30 cellular contexts compared by ENCODE assay signal in the genomic region with DNA sequence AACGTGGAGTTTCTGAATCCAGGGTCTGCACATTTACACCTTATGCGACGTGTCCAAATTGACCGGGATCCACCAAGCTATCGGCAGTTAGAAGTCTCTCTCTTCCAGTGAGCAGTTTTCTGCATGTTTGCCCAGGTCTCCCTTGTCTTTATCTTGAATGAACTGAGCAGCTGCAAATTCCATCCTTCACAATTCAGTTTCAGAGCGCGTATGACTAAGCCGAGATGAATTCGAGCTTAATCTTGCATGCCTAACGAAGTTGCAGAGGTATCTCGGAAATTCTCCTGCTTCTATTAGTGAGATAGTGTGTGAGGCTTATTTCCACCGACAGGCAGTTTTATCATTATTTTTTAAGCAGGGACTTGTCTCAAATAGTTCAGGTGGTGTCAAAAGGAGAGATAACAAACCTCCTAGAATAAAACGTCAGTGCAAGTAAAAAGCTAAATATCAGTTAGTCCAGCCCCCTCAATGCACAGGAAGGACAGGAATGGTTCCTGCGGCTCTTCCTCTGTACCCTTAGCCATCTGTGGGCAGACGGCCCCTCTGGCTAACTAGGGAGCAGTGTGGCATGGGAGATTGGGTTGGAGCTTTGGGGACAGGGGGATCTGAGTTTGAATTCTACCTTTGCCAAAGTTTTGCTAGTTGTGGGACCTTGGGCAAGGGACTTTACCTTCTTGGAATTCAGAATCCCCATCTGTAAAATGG.
A peak's percentile ranks its signal among the peaks of the same experiment; 100 is the strongest.
DNase-seq lines count a peak whose midpoint lies in the region; ATAC-seq and TF ChIP-seq lines count a peak whose summit lies in the region.
"Had no signal": no experiment of that assay in that cellular context is flagged by ENCODE, and none has a peak within 500 bp of the region (broad histone marks: within the 10 kb centered on the region; RNA-seq: fewer than 3 reads in every experiment).

No MANE protein-coding gene starts in this region.

- H3K36me3 ChIP-seq in neural progenitor cell = no peaks in the 10 kb centered on the region
- H3K36me3 ChIP-seq: gastroesophageal sphincter, neutrophil, tibial nerve had no signal

- H3K27me3 ChIP-seq in neural progenitor cell = no peaks in the 10 kb centered on the region
- H3K27me3 ChIP-seq: neutrophil, tibial nerve had no signal

- peaks cover 12% of the 10 kb centered on the region for H3K4me1 Mint-ChIP-seq in neural progenitor cell
- H3K4me1 Mint-ChIP-seq: activated B cell treated with CpG ODN at 0.5 μM for 24 hours; activated naive CD8-positive, alpha-beta T cell treated with anti-CD3 and anti-CD28 coated beads for 36 hours; CD14-positive monocyte had no signal

- no peak for TF ChIP-seq CTCF in neural progenitor cell (IDR thresholded peaks at IDR 0.05)

- no peak overlapping the region for H3K27ac ChIP-seq in neural progenitor cell
- H3K27ac ChIP-seq: 22Rv1, gastroesophageal sphincter, GM23248, neutrophil, RWPE1, tibial nerve had no signal

- ATAC-seq in HG03159 (IDR thresholded peaks at IDR 0.05; ENCODE audit: unreplicated experiment) = no peak
- ATAC-seq: gastroesophageal sphincter, K562, left lobe of liver had no signal

- H3K36me3 Mint-ChIP-seq in neural progenitor cell = no peaks in the 10 kb centered on the region
- H3K36me3 Mint-ChIP-seq: activated naive CD8-positive, alpha-beta T cell treated with anti-CD3 and anti-CD28 coated beads for 36 hours; CD14-positive monocyte had no signal

- no peak overlapping the region for H3K9ac ChIP-seq in neural progenitor cell
- H3K9ac ChIP-seq: GM23248 had no signal

- no peak overlapping the region for H2AFZ ChIP-seq in neural progenitor cell (replicated peaks)
- H2AFZ ChIP-seq: GM23248 had no signal

- H4K20me1 ChIP-seq in neural progenitor cell (ENCODE audit: low read depth) = no peaks in the 10 kb centered on the region

- peaks cover 4% of the 10 kb centered on the region for H3K4me1 ChIP-seq in neural progenitor cell
- H3K4me1 ChIP-seq: gastroesophageal sphincter, tibial nerve had no signal

- no peak overlapping the region for H3K27ac Mint-ChIP-seq in neural progenitor cell
- H3K27ac Mint-ChIP-seq: activated B cell treated with CpG ODN at 0.5 μM for 24 hours; activated naive CD8-positive, alpha-beta T cell treated with anti-CD3 and anti-CD28 coated beads for 36 hours; activated T-cell treated with anti-CD3 and anti-CD28 coated beads, Interleukin-2, amount 50 U/mL, for 24 hours; CD14-positive monocyte; progenitor cell of endocrine pancreas had no signal

- H3K4me2 ChIP-seq in neural progenitor cell = no peak overlapping the region

- no peak overlapping the region for H3K4me3 Mint-ChIP-seq in neural progenitor cell
- H3K4me3 Mint-ChIP-seq: activated B cell treated with CpG ODN at 0.5 μM for 24 hours; activated naive CD8-positive, alpha-beta T cell treated with anti-CD3 and anti-CD28 coated beads for 36 hours; activated T-cell treated with anti-CD3 and anti-CD28 coated beads, Interleukin-2, amount 50 U/mL, for 24 hours; CD14-positive monocyte had no signal

- H3K79me2 ChIP-seq in neural progenitor cell (ENCODE audit: low read depth) = no peaks in the 10 kb centered on the region

- peaks cover 7% of the 10 kb centered on the region for H3K27me3 Mint-ChIP-seq in neural progenitor cell (ENCODE audit: insufficient read depth, low read depth)
- H3K27me3 Mint-ChIP-seq: activated B cell treated with CpG ODN at 0.5 μM for 24 hours; activated naive CD8-positive, alpha-beta T cell treated with anti-CD3 and anti-CD28 coated beads for 36 hours; activated T-cell treated with anti-CD3 and anti-CD28 coated beads, Interleukin-2, amount 50 U/mL, for 24 hours had no signal

- H3K4me3 ChIP-seq in neural progenitor cell = no peak overlapping the region
- H3K4me3 ChIP-seq: gastroesophageal sphincter, GM23248, K562, tibial nerve had no signal

- no peaks in the 10 kb centered on the region for H3K9me3 Mint-ChIP-seq in neural progenitor cell
- H3K9me3 Mint-ChIP-seq: activated T-cell treated with anti-CD3 and anti-CD28 coated beads, Interleukin-2, amount 50 U/mL, for 24 hours had no signal

- H3K9me3 ChIP-seq in neural progenitor cell (ENCODE audit: low read depth) = no peaks in the 10 kb centered on the region
- H3K9me3 ChIP-seq: neutrophil had no signal

- no peaks in the 10 kb centered on the region for H3F3A ChIP-seq in neural progenitor cell (ENCODE audit: low read depth)

- DNase-seq in NCI-H82 (lab: John Stamatoyannopoulos, UW) (peak; percentile 6), NCI-H82 treated with DMSO at 0.1 percent for 48 hours (lab: John Stamatoyannopoulos, UW; ENCODE audit: unreplicated experiment) (no peak), astrocyte of the hippocampus (ENCODE audit: low read depth, low spot score) (peak; percentile 86), neural progenitor cell (ENCODE audit: low spot score) (peak; percentile 40), SIG-M5 treated with dmso at 0.1 percent for 504 hours (lab: John Stamatoyannopoulos, UW; ENCODE audit: unreplicated experiment) (no peak), hepatic stellate cell (ENCODE audit: low spot score) (no peak)
- no peak for DNase-seq in activated effector memory CD4-positive, alpha-beta T cell treated with Interleukin-2 at 50 U/mL for 16 hours
- DNase-seq: activated B cell treated with CpG ODN at 0.5 μM for 24 hours; activated gamma-delta T cell; activated naive CD8-positive, alpha-beta T cell treated with anti-CD3 and anti-CD28 coated beads for 36 hours; activated T-cell treated with anti-CD3 and anti-CD28 coated beads, Interleukin-2, amount 50 U/mL, for 24 hours; anterior cingulate cortex; DMS79 treated with DMSO at 0.1 percent for 48 hours; GM23248; hippocampal formation; NCI-H1105 treated with DMSO at 0.1 percent for 48 hours; NCI-H2029; NCI-H69; stimulated activated CD4-positive, alpha-beta T cell treated with anti-CD3 and anti-CD28 coated beads, Interleukin-15, amount 100 ng/mL, for 24 hours; stimulated activated CD4-positive, alpha-beta T cell treated with anti-CD3 and anti-CD28 coated beads, Interleukin-4, amount 100 ng/mL, for 4 hours had no signal

Comparison
In these comparisons a context has a peak if more than half of its experiments do, and no peak if none do; other contexts are left out.
1. DNase-seq: peak in NCI-H82 (single experiment), astrocyte of the hippocampus (single experiment) and neural progenitor cell (single experiment); none in NCI-H82 treated with DMSO at 0.1 percent for 48 hours (single experiment), SIG-M5 treated with dmso at 0.1 percent for 504 hours (single experiment), hepatic stellate cell (single experiment) and activated effector memory CD4-positive, alpha-beta T cell treated with Interleukin-2 at 50 U/mL for 16 hours (single experiment).